Comparison of ENCODE assay signal across 9 cellular contexts in the genomic region with DNA sequence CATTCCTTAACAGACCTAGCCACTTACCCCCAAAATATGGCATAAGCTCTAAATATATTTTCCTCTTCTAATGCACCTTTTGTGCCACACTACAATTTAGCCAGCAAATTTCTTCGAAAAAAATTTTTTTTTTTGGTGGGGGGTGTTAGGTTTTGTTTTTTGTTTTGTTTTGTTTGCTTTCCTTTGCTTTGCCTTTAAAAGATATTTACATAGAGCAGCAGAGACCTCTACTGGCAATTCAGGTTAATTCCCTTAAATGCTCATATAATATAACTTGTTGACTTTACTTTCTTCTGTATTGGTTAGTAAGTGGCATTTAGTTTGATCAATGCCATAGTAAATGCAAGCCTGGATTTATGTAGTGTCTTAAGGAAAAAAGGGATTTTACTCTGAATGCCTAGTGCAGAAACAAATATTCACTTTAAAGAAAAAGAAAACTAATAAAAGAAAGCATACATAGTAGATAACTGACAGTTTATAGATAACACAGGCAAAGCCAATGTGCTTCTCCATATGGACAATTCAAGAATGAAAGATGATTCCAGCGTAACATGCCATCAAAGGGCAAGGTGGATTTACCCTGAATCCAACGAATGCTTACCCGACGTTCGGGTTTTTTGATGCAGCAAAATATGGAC.
DNase-seq lines count a peak whose midpoint lies in the region; ATAC-seq and TF ChIP-seq lines count a peak whose summit lies in the region.
"Had no signal": no experiment of that assay in that cellular context is flagged by ENCODE, and none has a peak within 500 bp of the region (broad histone marks: within the 10 kb centered on the region; RNA-seq: fewer than 3 reads in every experiment).

No MANE protein-coding gene starts in this region.

- no peak overlapping the region for H2AFZ ChIP-seq in OCI-LY3 (ENCODE audit: low read depth, low read length)

- H3K36me3 Mint-ChIP-seq in CD8-positive, alpha-beta memory T cell = peaks cover 0 to 2% (median 0%) of the 10 kb centered on the region in 3 donors

- WGBS in esophagus squamous epithelium, 2 donors = 39 to 47% methylated on average over 6 of the region's 6 CpGs
- 69 to 76% methylated on average over 6 of the region's 6 CpGs for WGBS in thyroid gland, 2 donors

- no peaks in the 10 kb centered on the region for H4K20me1 ChIP-seq in OCI-LY3 (ENCODE audit: insufficient read depth, low read length)

- TF ChIP-seq CTCF in OCI-LY3 (IDR thresholded peaks at IDR 0.05; ENCODE audit: low read depth, low read length) (peak; percentile 51), esophagus squamous epithelium (IDR thresholded peaks at IDR 0.05) (peak in 5 of 6 experiments; percentile 6 to 55 (median 35)), thyroid gland (IDR thresholded peaks at IDR 0.05) (peak in 4 of 6 experiments; percentile 17 to 77 (median 57))

- no peak overlapping the region for H3K4me2 ChIP-seq in OCI-LY3 (ENCODE audit: low read length)

- no peaks in the 10 kb centered on the region for H3K27me3 ChIP-seq in OCI-LY3 (ENCODE audit: low read depth, low read length)
- peaks cover 0 to 26% (median 0%) of the 10 kb centered on the region in 4 donors for H3K27me3 ChIP-seq in esophagus squamous epithelium
- H3K27me3 ChIP-seq in thyroid gland = no peaks in the 10 kb centered on the region
- H3K27me3 ChIP-seq in CD8-positive, alpha-beta memory T cell (ENCODE audit: insufficient read depth, low read length, poor library complexity, severe bottlenecking) = no peaks in the 10 kb centered on the region

- H3K79me2 ChIP-seq in OCI-LY3 (ENCODE audit: low read length) = no peaks in the 10 kb centered on the region

- CTCF ChIA-PET in CD8-positive, alpha-beta memory T cell (lab: Charles Lee) = no interaction called here

- no peaks in the 10 kb centered on the region for H3K9me3 ChIP-seq in OCI-LY3 (ENCODE audit: insufficient read depth, low read length)
- no peaks in the 10 kb centered on the region for H3K9me3 ChIP-seq in esophagus squamous epithelium
- H3K9me3 ChIP-seq in thyroid gland = no peaks in the 10 kb centered on the region
- no peaks in the 10 kb centered on the region for H3K9me3 ChIP-seq in CD8-positive, alpha-beta memory T cell (ENCODE audit: low read length)

- H3K27ac ChIP-seq in OCI-LY3 (ENCODE audit: low read length) (no peak overlapping the region), esophagus squamous epithelium (no peak overlapping the region), thyroid gland (no peak overlapping the region)
- no peak overlapping the region for H3K27ac ChIP-seq in CD8-positive, alpha-beta memory T cell (ENCODE audit: low read depth, low read length)

- no peak for ATAC-seq in GM21528 (IDR thresholded peaks at IDR 0.05; ENCODE audit: low FRiP score, unreplicated experiment)

- no peak overlapping the region for H3K4me3 Mint-ChIP-seq in CD8-positive, alpha-beta memory T cell

- no peaks in the 10 kb centered on the region for H3K4me1 Mint-ChIP-seq in CD8-positive, alpha-beta memory T cell

- intact Hi-C loops in esophagus squamous epithelium (cut with DNase I) (loop anchor here (10.0 kb wide), 2 partner anchors 1430 to 1780 kb away; no protein-coding TSS in a partner anchor), thyroid gland (cut with DNase I) (loop anchor here (10.0 kb wide), 1 partner anchor 1780 kb away; no protein-coding TSS in a partner anchor)

- no peak overlapping the region for H3K27ac Mint-ChIP-seq in CD8-positive, alpha-beta memory T cell

- no peaks in the 10 kb centered on the region for H3K36me3 ChIP-seq in OCI-LY3 (replicated peaks; ENCODE audit: low read depth, low read length)
- no peaks in the 10 kb centered on the region for H3K36me3 ChIP-seq in esophagus squamous epithelium
- no peaks in the 10 kb centered on the region for H3K36me3 ChIP-seq in thyroid gland
- H3K36me3 ChIP-seq in CD8-positive, alpha-beta memory T cell (ENCODE audit: insufficient read depth, low read length) = no peaks in the 10 kb centered on the region

- TF ChIP-seq POLR2A in esophagus squamous epithelium (IDR thresholded peaks at IDR 0.05) (no peak), thyroid gland (IDR thresholded peaks at IDR 0.05) (no peak)

- H3K4me3 ChIP-seq in OCI-LY3 (ENCODE audit: low read length) (no peak overlapping the region), esophagus squamous epithelium (no peak overlapping the region), thyroid gland (replicated peaks in 1 of 3) (no peak overlapping the region)
- H3K4me3 ChIP-seq in CD8-positive, alpha-beta memory T cell (ENCODE audit: low read length) = no peak overlapping the region

- DNase-seq in SIG-M5 treated with dmso at 0.1 percent for 504 hours (lab: John Stamatoyannopoulos, UW; ENCODE audit: unreplicated experiment) = peak; percentile 20
- no peak for DNase-seq in SIG-M5 (lab: John Stamatoyannopoulos, UW)
- DNase-seq in esophagus squamous epithelium (lab: John Stamatoyannopoulos, UW) = no peak
- no peak for DNase-seq in thyroid gland
- DNase-seq in iPS-NIHi7 (ENCODE audit: extremely low spot score) = no peak
- no peak for DNase-seq in CD8-positive, alpha-beta memory T cell
- DNase-seq: NCI-H1436 had no signal

- no peak overlapping the region for H3K9ac ChIP-seq in OCI-LY3 (ENCODE audit: low read length)

- peaks cover 11 to 27% of the 10 kb centered on the region in 2 donors for H3K27me3 Mint-ChIP-seq in CD8-positive, alpha-beta memory T cell

- no peaks in the 10 kb centered on the region for H3K4me1 ChIP-seq in OCI-LY3 (ENCODE audit: low read length)
- no peaks in the 10 kb centered on the region for H3K4me1 ChIP-seq in esophagus squamous epithelium
- H3K4me1 ChIP-seq in thyroid gland = no peaks in the 10 kb centered on the region
- no peaks in the 10 kb centered on the region for H3K4me1 ChIP-seq in CD8-positive, alpha-beta memory T cell (ENCODE audit: insufficient read depth, low read length)

- POLR2A ChIA-PET in CD8-positive, alpha-beta memory T cell (lab: Charles Lee) = no interaction called here

- no peaks in the 10 kb centered on the region for H3K9me3 Mint-ChIP-seq in CD8-positive, alpha-beta memory T cell
